In genomic region chr22:23137468-23137867, GRCh38 we compare ENCODE assay signal across 12 cellular contexts. TPM values are rescaled to one million over a fixed set of nuclear protein-coding genes. Genes with fewer than 3 reads are reported as not detected.
A peak's percentile ranks its signal among the peaks of the same experiment; 100 is the strongest.
DNase-seq lines count a peak whose midpoint lies in the region; ATAC-seq and TF ChIP-seq lines count a peak whose summit lies in the region.
"Had no signal": no experiment of that assay in that cellular context is flagged by ENCODE, and none has a peak within 500 bp of the region (broad histone marks: within the 10 kb centered on the region; RNA-seq: fewer than 3 reads in every experiment).

No MANE protein-coding gene starts in this region.

- H3K27ac Mint-ChIP-seq in activated CD4-positive, alpha-beta T cell treated with anti-CD3 and anti-CD28 coated beads, Interleukin-2, amount 10 ng/mL, durations not matched to agents 7 days and 5 days: peak overlapping the region; percentile 92
- H3K27ac Mint-ChIP-seq in central memory CD8-positive, alpha-beta T cell (ENCODE audit: low read depth): peak overlapping the region; percentile 98

- CTCF ChIA-PET in activated CD4-positive, alpha-beta T cell treated with anti-CD3 and anti-CD28 coated beads, Interleukin-2, amount 10 ng/mL, durations not matched to agents 7 days and 5 days (lab: Charles Lee): interaction anchor here (0.6 to 2.0 kb wide), 3 partner anchors 9 to 206 kb away, joined by 3 to 7 read pairs (median 3); no protein-coding TSS in a partner anchor

- peaks cover 48% of the 10 kb centered on the region for H3K4me1 Mint-ChIP-seq in activated CD4-positive, alpha-beta T cell treated with anti-CD3 and anti-CD28 coated beads, Interleukin-2, amount 10 ng/mL, durations not matched to agents 7 days and 5 days
- peaks cover 46% of the 10 kb centered on the region for H3K4me1 Mint-ChIP-seq in central memory CD8-positive, alpha-beta T cell

- no peak for TF ChIP-seq CTCF in stomach (IDR thresholded peaks at IDR 0.05)

- no peaks in the 10 kb centered on the region for H3K36me3 ChIP-seq in stomach
- H3K36me3 ChIP-seq: heart left ventricle, right lobe of liver had no signal

- no peak overlapping the region for H3K4me3 ChIP-seq in stomach
- H3K4me3 ChIP-seq: A549, heart left ventricle, right lobe of liver had no signal

- no peak overlapping the region for H3K4me3 Mint-ChIP-seq in activated CD4-positive, alpha-beta T cell treated with anti-CD3 and anti-CD28 coated beads, Interleukin-2, amount 10 ng/mL, durations not matched to agents 7 days and 5 days
- peak overlapping the region; percentile 78 for H3K4me3 Mint-ChIP-seq in central memory CD8-positive, alpha-beta T cell

- peak overlapping the region in 3 of 5 donors; percentile 18 to 68 (median 50) for H3K27ac ChIP-seq in stomach
- H3K27ac ChIP-seq: A549, right lobe of liver had no signal

- peaks cover 12 to 26% (median 15%) of the 10 kb centered on the region in 4 donors for H3K4me1 ChIP-seq in stomach

- 52 to 62% (median 53%) methylated on average over 3 of the region's 3 CpGs for WGBS in stomach, 5 donors

- DNase-seq in activated CD4-positive, alpha-beta T cell treated with anti-CD3 and anti-CD28 coated beads, Interleukin-2, amount 10 ng/mL, durations not matched to agents 7 days and 5 days: no peak
- DNase-seq in activated CD4-positive, alpha-beta T cell treated with anti-CD3 and anti-CD28 coated beads for 1 hour: no peak
- DNase-seq in NAMALWA (ENCODE audit: low spot score) (peak; percentile 30), stomach (no peak), SHP77 (lab: John Stamatoyannopoulos, UW) (no peak)
- DNase-seq in central memory CD8-positive, alpha-beta T cell (ENCODE audit: low spot score in 2 of 2): no peak
- DNase-seq: heart left ventricle, NCI-H1048 had no signal

- intact Hi-C loops in stomach (cut with DNase I; ENCODE audit: low total_unique reads): loop anchor here (10.0 kb wide), 1 partner anchor 283 kb away; no protein-coding TSS in a partner anchor

- no peaks in the 10 kb centered on the region for H3K27me3 ChIP-seq in stomach
- H3K27me3 ChIP-seq: heart left ventricle, right lobe of liver had no signal

- POLR2A ChIA-PET in activated CD4-positive, alpha-beta T cell treated with anti-CD3 and anti-CD28 coated beads, Interleukin-2, amount 10 ng/mL, durations not matched to agents 7 days and 5 days (lab: Charles Lee): no interaction called here

- H3K27me3 Mint-ChIP-seq in activated CD4-positive, alpha-beta T cell treated with anti-CD3 and anti-CD28 coated beads, Interleukin-2, amount 10 ng/mL, durations not matched to agents 7 days and 5 days: no peaks in the 10 kb centered on the region
- H3K27me3 Mint-ChIP-seq in central memory CD8-positive, alpha-beta T cell: no peaks in the 10 kb centered on the region

- no peaks in the 10 kb centered on the region for H3K36me3 Mint-ChIP-seq in activated CD4-positive, alpha-beta T cell treated with anti-CD3 and anti-CD28 coated beads, Interleukin-2, amount 10 ng/mL, durations not matched to agents 7 days and 5 days (ENCODE audit: low read depth)
- peaks cover 14% of the 10 kb centered on the region for H3K36me3 Mint-ChIP-seq in central memory CD8-positive, alpha-beta T cell (ENCODE audit: insufficient read depth)

- H3K9me3 ChIP-seq in stomach: no peaks in the 10 kb centered on the region
- H3K9me3 ChIP-seq: A549, heart left ventricle, right lobe of liver had no signal

- no peak for TF ChIP-seq POLR2A in stomach (IDR thresholded peaks at IDR 0.05)

- no peak for ATAC-seq in central memory CD8-positive, alpha-beta T cell (replicated peaks; ENCODE audit: extremely low read depth, poor library complexity, severe bottlenecking)
- no peak for ATAC-seq in GM18907 (IDR thresholded peaks at IDR 0.05; ENCODE audit: unreplicated experiment)
- ATAC-seq in GM21619 (IDR thresholded peaks at IDR 0.05; ENCODE audit: unreplicated experiment): no peak
- ATAC-seq: A549, heart left ventricle had no signal

- no peak for TF ChIP-seq EP300 in stomach (IDR thresholded peaks at IDR 0.05)

- H3K9me3 Mint-ChIP-seq in activated CD4-positive, alpha-beta T cell treated with anti-CD3 and anti-CD28 coated beads, Interleukin-2, amount 10 ng/mL, durations not matched to agents 7 days and 5 days: no peaks in the 10 kb centered on the region
- no peaks in the 10 kb centered on the region for H3K9me3 Mint-ChIP-seq in central memory CD8-positive, alpha-beta T cell

RNA-seq across cellular contexts. Expression of gene RSPH14, which starts 4.3 kb away (rescaled TPM):
- total RNA-seq in activated CD4-positive, alpha-beta T cell treated with anti-CD3 and anti-CD28 coated beads, Interleukin-2, amount 10 ng/mL, durations not matched to agents 7 days and 5 days: under 1 TPM in 1 of 2 experiments, not detected in 1; 0.47 TPM
- not detected for total RNA-seq in stomach
- polyA plus RNA-seq in stomach: 1 to 10 TPM in 1 of 3 donors, not detected in 2; 2.0 TPM
- total RNA-seq: heart left ventricle, right lobe of liver had no signal
- polyA plus RNA-seq: heart left ventricle had no signal

RNA-seq across cellular contexts. Expression of gene RAB36, which starts 7.8 kb away (rescaled TPM):
- under 1 TPM; 0.27 to 0.31 TPM for total RNA-seq in activated CD4-positive, alpha-beta T cell treated with anti-CD3 and anti-CD28 coated beads, Interleukin-2, amount 10 ng/mL, durations not matched to agents 7 days and 5 days
- 1 to 10 TPM in 2 of 5 donors, under 1 TPM in 2, not detected in 1; 0.58 to 7.6 (median 1.1) TPM for total RNA-seq in stomach
- polyA plus RNA-seq in stomach: 1 to 10 TPM; 1.6 to 1.9 (median 1.7) TPM

RNA-seq across cellular contexts. Expression of gene BCR, which starts 42.8 kb away (rescaled TPM):
- total RNA-seq in activated CD4-positive, alpha-beta T cell treated with anti-CD3 and anti-CD28 coated beads, Interleukin-2, amount 10 ng/mL, durations not matched to agents 7 days and 5 days: 10 to 100 TPM; 45.6 to 48.1 TPM
- 10 to 100 TPM; 12.8 to 80.1 (median 41.5) TPM for total RNA-seq in stomach
- polyA plus RNA-seq in stomach: 10 to 100 TPM; 10.4 to 14.7 (median 14.1) TPM
